ENCODE assay signal across 16 cellular contexts in the genomic region with DNA sequence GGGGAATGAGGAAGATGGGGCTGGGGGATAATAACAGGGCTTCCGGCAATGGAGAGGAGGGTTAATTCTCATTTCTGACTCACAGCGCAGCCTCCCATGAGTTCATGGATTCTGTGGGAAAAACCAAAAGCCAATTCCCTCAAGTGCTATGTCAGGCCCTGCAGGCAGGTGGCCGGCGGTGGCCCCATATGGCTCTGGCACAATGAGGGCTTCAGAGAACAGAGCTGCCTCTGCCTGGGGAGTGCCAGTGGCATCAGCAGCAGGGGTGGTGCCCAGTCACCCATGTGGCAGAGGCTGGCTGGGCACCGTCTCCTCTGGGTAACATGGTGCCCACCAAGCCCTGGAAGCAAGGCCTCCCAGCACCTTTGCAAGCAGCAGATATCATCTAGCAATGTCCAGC.
DNase-seq lines count a peak whose midpoint lies in the region; ATAC-seq and TF ChIP-seq lines count a peak whose summit lies in the region.
"Had no signal": no experiment of that assay in that cellular context is flagged by ENCODE, and none has a peak within 500 bp of the region (broad histone marks: within the 10 kb centered on the region; RNA-seq: fewer than 3 reads in every experiment).

No MANE protein-coding gene starts in this region.

- no peaks in the 10 kb centered on the region for H3K36me3 ChIP-seq in aorta (ENCODE audit: control insufficient read depth in 1 of 2, insufficient read depth in 2 of 2, low read length in 1 of 2)
- H3K36me3 ChIP-seq: gastroesophageal sphincter had no signal

- intact Hi-C loops in left colon (cut with DNase I, micrococcal nuclease), result loop anchor here in 1 of 2 donors (5.0 to 10.0 kb wide), 3 partner anchors 127 to 670 kb away; no protein-coding TSS in a partner anchor
- intact Hi-C loops in aorta (cut with DNase I), result loop anchor here (5.0 to 10.0 kb wide), 9 partner anchors 103 to 672 kb away; a partner anchor contains a TSS

- peak; percentile 12 for TF ChIP-seq CTCF in AG09319 (IDR thresholded peaks at IDR 0.05; ENCODE audit: low read depth, low read length)
- TF ChIP-seq CTCF in HFF-Myc (IDR thresholded peaks at IDR 0.05; ENCODE audit: low read depth, low read length, missing control alignments), result peak; percentile 31
- peak; percentile 38 for TF ChIP-seq CTCF in astrocyte of the cerebellum (IDR thresholded peaks at IDR 0.05; ENCODE audit: low read depth, low read length, missing control alignments)

- DNase-seq in AG09319 (ENCODE audit: extremely low read depth, low read depth) (no peak), HFF-Myc (ENCODE audit: extremely low read depth, low read depth) (no peak), astrocyte of the cerebellum (ENCODE audit: low read depth) (no peak), islet precursor cell (peak; percentile 66), left colon (no peak), aorta (no peak)
- DNase-seq: activated CD8-positive, alpha-beta memory T cell treated with anti-CD3 and anti-CD28 coated beads, Interleukin-2, amount 50 U/mL, for 4 hours; activated naive CD8-positive, alpha-beta T cell treated with anti-CD3 and anti-CD28 coated beads, Interleukin-2, amount 10 ng/mL, durations not matched to agents 7 days and 5 days; kidney; naive thymus-derived CD8-positive, alpha-beta T cell; NCI-H1105 treated with DMSO at 0.1 percent for 48 hours had no signal

- WGBS in aorta, 2 donors, result 95 to 96% methylated on average over 5 of the region's 5 CpGs

- in situ Hi-C loops in astrocyte of the cerebellum (cut with HindIII; ENCODE audit: low sequenced_read_pairs), result no loop called here

- no peak overlapping the region for H3K4me3 ChIP-seq in HFF-Myc (replicated peaks; ENCODE audit: low read depth, low read length)
- H3K4me3 ChIP-seq in astrocyte of the cerebellum (ENCODE audit: low read depth, low read length), result no peak overlapping the region
- H3K4me3 ChIP-seq in aorta (ENCODE audit: low read length in 2 of 2), result no peak overlapping the region
- H3K4me3 ChIP-seq: gastroesophageal sphincter had no signal

- no peaks in the 10 kb centered on the region for H3K9me3 ChIP-seq in aorta (ENCODE audit: control insufficient read depth, low read length)
- H3K9me3 ChIP-seq: gastroesophageal sphincter had no signal

- no peaks in the 10 kb centered on the region for H3K27me3 ChIP-seq in aorta (ENCODE audit: control insufficient read depth in 1 of 2, insufficient read depth in 2 of 2, low read length in 1 of 2)
- H3K27me3 ChIP-seq: gastroesophageal sphincter had no signal

- ATAC-seq in HG02759 (IDR thresholded peaks at IDR 0.05; ENCODE audit: unreplicated experiment) (no peak), left colon (no peak), aorta (ENCODE audit: low FRiP score) (no peak), GM19452 (IDR thresholded peaks at IDR 0.05; ENCODE audit: unreplicated experiment) (no peak)
- ATAC-seq: gastroesophageal sphincter; naive thymus-derived CD8-positive, alpha-beta T cell; sciatic nerve had no signal

- no peak overlapping the region for H3K27ac ChIP-seq in aorta (ENCODE audit: low read depth in 1 of 2, low read length in 2 of 2)
- H3K27ac ChIP-seq: C4-2B had no signal

- no peaks in the 10 kb centered on the region for H3K4me1 ChIP-seq in aorta (ENCODE audit: control insufficient read depth in 1 of 2, insufficient read depth in 2 of 2, low read length in 2 of 2)
